ENCODE assay signal across 8 cellular contexts in genomic region chrX:15335135-15336022, GRCh38. TPM values are rescaled to one million over a fixed set of nuclear protein-coding genes. Genes with fewer than 3 reads are reported as not detected.
DNase-seq lines count a peak whose midpoint lies in the region; ATAC-seq and TF ChIP-seq lines count a peak whose summit lies in the region.

TSS of gene PIGA (minus strand) at chrX:15335523. CDS start at chrX:15331930, 3,593 bp downstream.

- H2BK15ac ChIP-seq in IMR-90 (ENCODE audit: low read depth, low read length), result no peak within 1 kb of the TSS

- peak; percentile 99 for DNase-seq in DMS 273 (lab: John Stamatoyannopoulos, UW; ENCODE audit: unreplicated experiment)
- DNase-seq in IMR-90, result peak; percentile 96
- DNase-seq in OCI-M1 (lab: John Stamatoyannopoulos, UW), result peak; percentile 96
- peak; percentile 82 for DNase-seq in activated T-cell treated with anti-CD3 and anti-CD28 coated beads for 24 hours (ENCODE audit: low read depth)
- DNase-seq in epithelial cell of prostate (ENCODE audit: low read depth, low spot score), result peak; percentile 91
- DNase-seq in mucosa of descending colon, result peak; percentile 94 to 97 (median 95)
- peak; percentile 79 for DNase-seq in stimulated activated CD8-positive, alpha-beta memory T cell treated with anti-CD3 and anti-CD28 coated beads, Interleukin-4, amount 100 ng/mL, for 24 hours (ENCODE audit: low read depth)

- H3K27me3 ChIP-seq in IMR-90 (ENCODE audit: control insufficient read depth, insufficient read depth, low read length), result peaks cover 4% of the 10 kb centered on the region

- no peak within 1 kb of the TSS for H3K4ac ChIP-seq in IMR-90 (ENCODE audit: low read depth, low read length)

- no peaks in the 10 kb centered on the region for H4K20me1 ChIP-seq in IMR-90 (ENCODE audit: insufficient read depth, low read length)

- no TSS peak for BruUV-seq in IMR-90 (replicated peaks; lab: Mats Ljungman, UMichigan)

- peak within 1 kb of the TSS; percentile 68 for H3K4me3 ChIP-seq in IMR-90 (ENCODE audit: insufficient read depth, low read depth, low read length)
- H3K4me3 ChIP-seq in mucosa of descending colon, result peak within 1 kb of the TSS; percentile 57

- peak; percentile 82 for TF ChIP-seq POLR2A in IMR-90 (IDR thresholded peaks at IDR 0.05; ENCODE audit: low read depth, low read length)

- peak within 1 kb of the TSS; percentile 83 for H3K9ac ChIP-seq in IMR-90 (ENCODE audit: low read depth, low read length)

- no peak within 1 kb of the TSS for H2BK20ac ChIP-seq in IMR-90 (ENCODE audit: low read depth, low read length)

- H2BK5ac ChIP-seq in IMR-90 (ENCODE audit: low read depth, low read length, poor library complexity, severe bottlenecking), result no peak within 1 kb of the TSS

- peak within 1 kb of the TSS; percentile 93 for H3K4me2 ChIP-seq in IMR-90 (ENCODE audit: low read depth, low read length)

- CTCF ChIA-PET in IMR-90 (lab: Yijun Ruan, JAX), result no interaction called here

- no peak within 1 kb of the TSS for H2BK120ac ChIP-seq in IMR-90 (ENCODE audit: low read depth, low read length)

- H2AFZ ChIP-seq in IMR-90 (replicated peaks; ENCODE audit: low read length, poor library complexity), result peak within 1 kb of the TSS; percentile 86

- peak within 1 kb of the TSS; percentile 58 for H2AK9ac ChIP-seq in IMR-90 (replicated peaks; ENCODE audit: low read depth, low read length, poor library complexity)

- TF ChIP-seq CTCF in IMR-90 (conservative IDR thresholded peaks at IDR 0.05; ENCODE audit: low read depth, low read length) (no peak), mucosa of descending colon (IDR thresholded peaks at IDR 0.05) (no peak)

- intact Hi-C loops in IMR-90 (cut with micrococcal nuclease) (no loop called here), mucosa of descending colon (cut with DNase I, micrococcal nuclease) (no loop called here)

- ATAC-seq in GM21528 (IDR thresholded peaks at IDR 0.05; ENCODE audit: low FRiP score, unreplicated experiment), result peak; percentile 100
- peak; percentile 96 for ATAC-seq in IMR-90 (ENCODE audit: low read depth)
- peak; percentile 99 for ATAC-seq in mucosa of descending colon

- POLR2A ChIA-PET in IMR-90 (lab: Charles Lee; ENCODE audit: unreplicated experiment), result no interaction called here

- TF ChIP-seq RAD21 in IMR-90 (IDR thresholded peaks at IDR 0.05; ENCODE audit: low read length), result no peak

- H3K9me3 ChIP-seq in IMR-90 (ENCODE audit: control insufficient read depth, insufficient read depth, low read length) (no peaks in the 10 kb centered on the region), mucosa of descending colon (no peaks in the 10 kb centered on the region)

- H3K18ac ChIP-seq in IMR-90 (ENCODE audit: low read depth, low read length), result no peak within 1 kb of the TSS

- peaks cover 0 to 3% of the 10 kb centered on the region in 2 experiments; a peak in 1 of 4 replicates for H3K79me1 ChIP-seq in IMR-90 (ENCODE audit: low read depth in 1 of 2, low read length in 2 of 2)

- dilution Hi-C loops in IMR-90 (cut with HindIII; ENCODE audit: low sequenced_read_pairs, unreplicated experiment), result no loop called here

- in situ Hi-C loops in IMR-90 (cut with MboI; ENCODE audit: low sequenced_read_pairs), result no loop called here

- 0 out of 2 replicates have a peak within 1 kb of the TSS, but pooled peaks have one; percentile 42 for H3K23ac ChIP-seq in IMR-90 (ENCODE audit: low read depth, low read length)

- H3K27ac ChIP-seq in IMR-90 (ENCODE audit: insufficient read depth, low read length), result peak within 1 kb of the TSS; percentile 55
- peak within 1 kb of the TSS; percentile 88 for H3K27ac ChIP-seq in epithelial cell of prostate

- no peaks in the 10 kb centered on the region for H3K4me1 ChIP-seq in IMR-90 (ENCODE audit: control insufficient read depth, insufficient read depth, low read length)
- no peaks in the 10 kb centered on the region for H3K4me1 ChIP-seq in mucosa of descending colon (ENCODE audit: low read depth)

- WGBS in IMR-90 (ENCODE audit: extremely low coverage in 2 of 2, insufficient read length in 1 of 2), 2 experiments, result 18% methylated on average over 19 of the region's 72 CpGs; no CpG with 5 or more reads in 1 of the 2 experiments

- H3K56ac ChIP-seq in IMR-90 (ENCODE audit: extremely low read depth, insufficient read depth, low read length), result peak within 1 kb of the TSS; percentile 69; the same call in 1 of the 2 replicates

- H2AK5ac ChIP-seq in IMR-90 (ENCODE audit: low read depth, low read length), result no peak within 1 kb of the TSS

- H4K5ac ChIP-seq in IMR-90 (ENCODE audit: low read depth, low read length), result no peak within 1 kb of the TSS

- H3K36me3 ChIP-seq in IMR-90 (ENCODE audit: control insufficient read depth, insufficient read depth, low read length), result no peaks in the 10 kb centered on the region
- no peaks in the 10 kb centered on the region for H3K36me3 ChIP-seq in mucosa of descending colon (ENCODE audit: low read depth)

- H3K14ac ChIP-seq in IMR-90 (replicated peaks; ENCODE audit: low read depth, low read length), result 0 out of 2 replicates have a peak within 1 kb of the TSS, but pooled peaks have one; percentile 52

- H3K9me1 ChIP-seq in IMR-90 (ENCODE audit: insufficient read depth, low read length), result no peaks in the 10 kb centered on the region

- H4K8ac ChIP-seq in IMR-90 (ENCODE audit: low read depth in 2 of 2, low read length in 2 of 2), result no peak within 1 kb of the TSS; a peak in 1 of 4 replicates

- H4K91ac ChIP-seq in IMR-90 (ENCODE audit: insufficient read depth, low read depth, low read length), result no peak within 1 kb of the TSS; the same call in 1 of the 2 replicates

TF ChIP-seq in IMR-90, 13 proteins besides CTCF, POLR2A, EP300 and RAD21:
- no peak for TF ChIP-seq NFE2L2 (IDR thresholded peaks at IDR 0.05; ENCODE audit: low read depth, low read length)
- no peak for TF ChIP-seq RFX5 (IDR thresholded peaks at IDR 0.05; ENCODE audit: low read depth, low read length)
- TF ChIP-seq SMC3 (IDR thresholded peaks at IDR 0.05; ENCODE audit: low read depth, low read length), result no peak
- no peak for TF ChIP-seq FOS (IDR thresholded peaks at IDR 0.05; ENCODE audit: low read depth, low read length)
- peak; percentile 95 for TF ChIP-seq CHD1 (IDR thresholded peaks at IDR 0.05; ENCODE audit: low read depth, low read length)
- TF ChIP-seq MAFK (IDR thresholded peaks at IDR 0.05; ENCODE audit: low read depth, low read length), result no peak
- no peak for TF ChIP-seq MAZ (IDR thresholded peaks at IDR 0.05; ENCODE audit: borderline replicate concordance, low read depth, low read length)
- no peak for TF ChIP-seq RCOR1 (IDR thresholded peaks at IDR 0.05; ENCODE audit: insufficient replicate concordance, low read length)
- no peak for TF ChIP-seq ELK1 (IDR thresholded peaks at IDR 0.05; ENCODE audit: borderline replicate concordance, low read depth, low read length)
- peak; percentile 53; the same call in 1 of the 2 replicates for TF ChIP-seq MXI1 (IDR thresholded peaks at IDR 0.05; ENCODE audit: borderline replicate concordance, low read depth, low read length)
- TF ChIP-seq USF2 (IDR thresholded peaks at IDR 0.05; ENCODE audit: low read depth, low read length), result 0 out of 2 replicates have a peak, but pooled peaks have one; percentile 28
- TF ChIP-seq CEBPB (IDR thresholded peaks at IDR 0.05; ENCODE audit: low read depth, low read length), result no peak
- TF ChIP-seq BHLHE40 (IDR thresholded peaks at IDR 0.05; ENCODE audit: low read depth, low read length), result peak; percentile 91

RNA-seq across cellular contexts. Expression of gene PIGA, which starts in this region (rescaled TPM):
- total RNA-seq in IMR-90 (2012; rRNA removed) (9.1 and 10.3 TPM in 2 replicates), mucosa of descending colon (10 to 100 TPM; 11.7 to 14.1 (median 12.6) TPM)
- polyA plus RNA-seq in IMR-90 (2012; rRNA removed), result 3.1 and 3.4 TPM in 2 replicates
- polyA plus RNA-seq in IMR-90 (2012; cell fraction: cytosol; rRNA removed), result 0.37 and 0.66 TPM in 2 replicates
- 1.1 and 14.3 TPM in 2 replicates for polyA plus RNA-seq in IMR-90 (2012; cell fraction: nucleus; rRNA removed; ENCODE audit: low replicate concordance)

Comparison
In these comparisons a context has a peak if more than half of its experiments do, and no peak if none do; other contexts are left out.
1. Peak in every context shown above with its lines: DNase-seq, ATAC-seq, H3K4me3 ChIP-seq and H3K27ac ChIP-seq.